In the genomic region with DNA sequence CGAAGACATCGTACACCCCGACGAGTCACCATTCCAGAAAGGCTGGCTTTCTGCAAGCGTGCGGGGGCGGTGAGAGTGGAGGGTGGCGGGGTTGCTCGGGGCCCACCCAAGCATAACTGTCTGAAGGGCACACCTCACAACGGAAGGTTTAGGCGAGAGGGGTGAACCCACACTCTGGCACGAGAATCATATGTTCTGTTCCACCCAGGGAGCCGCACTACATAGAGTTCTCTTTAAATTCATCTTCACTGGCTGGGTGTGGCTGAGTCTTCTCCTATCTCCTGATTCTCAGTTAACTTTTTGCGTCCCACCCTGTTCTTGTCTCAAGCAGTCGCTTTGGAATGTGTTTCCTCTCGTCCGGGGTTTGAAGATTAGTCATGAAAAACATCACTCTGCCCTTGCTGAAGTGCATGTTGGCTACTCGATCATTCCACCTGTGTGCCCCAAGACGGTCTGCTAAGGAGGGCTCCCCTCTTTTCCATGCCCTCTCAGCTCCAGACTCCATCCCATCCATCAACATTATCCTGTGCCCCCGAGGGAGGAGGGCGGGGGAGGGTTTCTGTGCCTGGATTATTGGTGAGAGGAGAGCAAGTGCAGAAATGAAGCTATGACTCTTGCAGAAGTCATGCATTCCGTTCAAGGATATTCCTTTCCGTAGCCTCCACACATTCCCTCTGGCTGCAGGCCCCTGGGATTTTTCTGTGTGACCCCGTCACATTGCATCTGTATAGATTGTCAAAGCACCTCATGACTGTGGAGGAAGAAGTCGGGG, we compare ENCODE assay signal across 1 cellular context.
TF ChIP-seq lines count a peak whose summit lies in the region.

No MANE protein-coding gene starts in this region.

TF ChIP-seq in H1, 55 proteins besides CTCF, POLR2A, EP300 and RAD21 (continued from another document):
- TF ChIP-seq CEBPB (IDR thresholded peaks at IDR 0.05; ENCODE audit: low read depth, low read length): no peak
- TF ChIP-seq TAF1 (IDR thresholded peaks at IDR 0.05; ENCODE audit: low read depth, low read length): no peak
- no peak for TF ChIP-seq ZNF274 (IDR thresholded peaks at IDR 0.05; ENCODE audit: borderline replicate concordance, extremely low read depth, low read length)
- TF ChIP-seq TEAD4 (IDR thresholded peaks at IDR 0.05; ENCODE audit: low read depth, low read length): no peak
- no peak for TF ChIP-seq NRF1 (IDR thresholded peaks at IDR 0.05; ENCODE audit: low read depth, low read length)
- TF ChIP-seq, protein P1, sequence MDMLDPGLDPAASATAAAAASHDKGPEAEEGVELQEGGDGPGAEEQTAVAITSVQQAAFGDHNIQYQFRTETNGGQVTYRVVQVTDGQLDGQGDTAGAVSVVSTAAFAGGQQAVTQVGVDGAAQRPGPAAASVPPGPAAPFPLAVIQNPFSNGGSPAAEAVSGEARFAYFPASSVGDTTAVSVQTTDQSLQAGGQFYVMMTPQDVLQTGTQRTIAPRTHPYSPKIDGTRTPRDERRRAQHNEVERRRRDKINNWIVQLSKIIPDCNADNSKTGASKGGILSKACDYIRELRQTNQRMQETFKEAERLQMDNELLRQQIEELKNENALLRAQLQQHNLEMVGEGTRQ (IDR thresholded peaks at IDR 0.05; ENCODE audit: low read length): no peak
- no peak for TF ChIP-seq HDAC2 (IDR thresholded peaks at IDR 0.05; ENCODE audit: borderline replicate concordance in 1 of 2, low read depth in 2 of 2, low read length in 2 of 2)
- no peak for TF ChIP-seq SUZ12 (IDR thresholded peaks at IDR 0.05; ENCODE audit: low read length)
- no peak for TF ChIP-seq BACH1 (IDR thresholded peaks at IDR 0.05; ENCODE audit: low read length)
